ENCODE assay signal across 20 cellular contexts in the genomic region with DNA sequence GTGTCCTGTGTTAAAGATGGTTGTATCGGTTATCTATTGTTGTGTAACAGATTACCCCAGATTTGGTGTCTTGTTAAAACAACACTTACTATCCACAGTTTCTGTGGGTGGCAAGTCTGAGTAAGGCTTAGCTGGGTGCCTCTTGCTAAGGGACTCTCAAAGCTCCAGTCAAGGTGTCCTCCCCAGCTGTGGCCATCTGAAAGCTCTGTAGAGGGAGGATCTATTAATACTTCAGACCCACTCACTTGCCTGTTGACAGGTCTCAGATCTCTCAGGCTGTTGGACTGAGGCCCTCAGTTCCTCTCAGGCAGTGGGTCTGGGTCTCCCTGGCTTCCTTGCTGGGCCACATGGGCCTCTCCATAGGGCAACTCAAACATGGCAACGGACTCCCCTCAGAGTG. TPM values are rescaled to one million over a fixed set of nuclear protein-coding genes. Genes with fewer than 3 reads are reported as not detected.
DNase-seq lines count a peak whose midpoint lies in the region; ATAC-seq and TF ChIP-seq lines count a peak whose summit lies in the region.
"Had no signal": no experiment of that assay in that cellular context is flagged by ENCODE, and none has a peak within 500 bp of the region (broad histone marks: within the 10 kb centered on the region; RNA-seq: fewer than 3 reads in every experiment).

No MANE protein-coding gene starts in this region.

- dilution Hi-C loops in IMR-90 (cut with HindIII; ENCODE audit: low sequenced_read_pairs, unreplicated experiment): no loop called here

- in situ Hi-C loops in IMR-90 (cut with MboI; ENCODE audit: low sequenced_read_pairs): no loop called here

- WGBS in IMR-90 (ENCODE audit: extremely low coverage in 2 of 2, insufficient read length in 1 of 2), 2 experiments: no CpG with 5 or more reads among the region's 2 CpGs

- no peak overlapping the region for H3K4me2 ChIP-seq in IMR-90 (ENCODE audit: low read depth, low read length)

- POLR2A ChIA-PET in IMR-90 (lab: Charles Lee; ENCODE audit: unreplicated experiment): no interaction called here

- H2AFZ ChIP-seq in IMR-90 (replicated peaks; ENCODE audit: low read length, poor library complexity): no peak overlapping the region

- no peak for TF ChIP-seq CTCF in IMR-90 (conservative IDR thresholded peaks at IDR 0.05; ENCODE audit: low read depth, low read length)

- H2AK9ac ChIP-seq in IMR-90 (replicated peaks; ENCODE audit: low read depth, low read length, poor library complexity): no peak overlapping the region

- intact Hi-C loops in IMR-90 (cut with micrococcal nuclease): no loop called here

- peaks cover 20% of the 10 kb centered on the region for H3K36me3 ChIP-seq in IMR-90 (ENCODE audit: control insufficient read depth, insufficient read depth, low read length)
- H3K36me3 ChIP-seq: brain microvascular endothelial cell had no signal

- no peak for TF ChIP-seq RAD21 in IMR-90 (IDR thresholded peaks at IDR 0.05; ENCODE audit: low read length)

- H4K8ac ChIP-seq in IMR-90 (ENCODE audit: low read depth in 2 of 2, low read length in 2 of 2): no peak overlapping the region

- peak overlapping the region; percentile 15; the same call in 1 of the 2 replicates for H3K27ac ChIP-seq in IMR-90 (ENCODE audit: insufficient read depth, low read length)
- H3K27ac ChIP-seq: brain microvascular endothelial cell had no signal

- no peak for ATAC-seq in activated naive CD8-positive, alpha-beta T cell treated with anti-CD3 and anti-CD28 coated beads, Interleukin-2, amount 50 U/mL, for 24 hours
- peak; percentile 69 for ATAC-seq in HG02678 (IDR thresholded peaks at IDR 0.05; ENCODE audit: unreplicated experiment)
- ATAC-seq in IMR-90 (ENCODE audit: low read depth): no peak
- ATAC-seq in stimulated activated naive B cell treated with anti-CD40 and anti-IgM and Interleukin-4, amounts not matched to agents 10 μg/mL and 1 μg/mL and 100 μg/mL, for 72 hours (replicated peaks): peak; percentile 39 to 42
- ATAC-seq: activated CD4-positive, alpha-beta T cell treated with anti-CD3 and anti-CD28 coated beads for 36 hours; T-helper 17 cell had no signal

- H2BK20ac ChIP-seq in IMR-90 (ENCODE audit: low read depth, low read length): no peak overlapping the region

- H3K23ac ChIP-seq in IMR-90 (ENCODE audit: low read depth, low read length): no peak overlapping the region

- H2BK120ac ChIP-seq in IMR-90 (ENCODE audit: low read depth, low read length): no peak overlapping the region

- CTCF ChIA-PET in IMR-90 (lab: Yijun Ruan, JAX): interaction anchor here (1.6 kb wide), 1 partner anchor 11 kb away, joined by 3 read pairs; no protein-coding TSS in a partner anchor

- DNase-seq in activated naive CD8-positive, alpha-beta T cell treated with anti-CD3 and anti-CD28 coated beads, Interleukin-2, amount 50 U/mL, for 24 hours: no peak
- DNase-seq in IMR-90: no peak
- DNase-seq in stimulated activated naive B cell treated with anti-CD40 and anti-IgM and Interleukin-4, amounts not matched to agents 10 μg/mL and 1 μg/mL and 100 μg/mL, for 72 hours: no peak
- no peak for DNase-seq in DMS153 (lab: John Stamatoyannopoulos, UW)
- DNase-seq in immature natural killer cell: no peak
- no peak for DNase-seq in activated CD4-positive, alpha-beta T cell treated with anti-CD3 and anti-CD28 coated beads for 4 hours
- DNase-seq: activated CD4-positive, alpha-beta T cell treated with anti-CD3 and anti-CD28 coated beads for 36 hours; activated naive CD4-positive, alpha-beta T cell treated with anti-CD3 and anti-CD28 coated beads, Interleukin-2, amount 50 U/mL, for 16 hours; brain microvascular endothelial cell; MG63; NCI-H187; NCI-H510A treated with DMSO at 0.1 percent for 48 hours; SHP77; stimulated activated CD4-positive, alpha-beta T cell treated with anti-CD3 and anti-CD28 coated beads, Interleukin-12 subunit alpha, Interleukin-12 subunit beta, amount 100 ng/mL, for 4 hours; T-helper 17 cell had no signal

- no peak overlapping the region for H3K14ac ChIP-seq in IMR-90 (replicated peaks; ENCODE audit: low read depth, low read length)

- peaks cover 38% of the 10 kb centered on the region for H3K4me1 Mint-ChIP-seq in activated naive CD8-positive, alpha-beta T cell (ENCODE audit: low read depth)
- peaks cover 44% of the 10 kb centered on the region for H3K4me1 Mint-ChIP-seq in activated naive CD8-positive, alpha-beta T cell treated with anti-CD3 and anti-CD28 coated beads, Interleukin-2, amount 50 U/mL, for 24 hours
- H3K4me1 Mint-ChIP-seq in stimulated activated naive B cell treated with anti-CD40 and anti-IgM and Interleukin-4, amounts not matched to agents 10 μg/mL and 1 μg/mL and 100 μg/mL, for 72 hours: peaks cover 37 to 94% of the 10 kb centered on the region in 2 donors
- H3K4me1 Mint-ChIP-seq in immature natural killer cell: peaks cover 41 to 75% of the 10 kb centered on the region in 2 donors

- no peak overlapping the region for H3K9ac ChIP-seq in IMR-90 (ENCODE audit: low read depth, low read length)

- H2BK5ac ChIP-seq in IMR-90 (ENCODE audit: low read depth, low read length, poor library complexity, severe bottlenecking): no peak overlapping the region

- no peaks in the 10 kb centered on the region for H3K27me3 ChIP-seq in IMR-90 (ENCODE audit: control insufficient read depth, insufficient read depth, low read length)
- H3K27me3 ChIP-seq: brain microvascular endothelial cell, MG63 had no signal

- peaks cover 29% of the 10 kb centered on the region for H3K36me3 Mint-ChIP-seq in activated naive CD8-positive, alpha-beta T cell
- peaks cover 65% of the 10 kb centered on the region for H3K36me3 Mint-ChIP-seq in activated naive CD8-positive, alpha-beta T cell treated with anti-CD3 and anti-CD28 coated beads, Interleukin-2, amount 50 U/mL, for 24 hours (ENCODE audit: low read depth)
- peaks cover 61 to 92% of the 10 kb centered on the region in 2 donors for H3K36me3 Mint-ChIP-seq in stimulated activated naive B cell treated with anti-CD40 and anti-IgM and Interleukin-4, amounts not matched to agents 10 μg/mL and 1 μg/mL and 100 μg/mL, for 72 hours
- H3K36me3 Mint-ChIP-seq in immature natural killer cell: peaks cover 28 to 37% (median 35%) of the 10 kb centered on the region in 3 donors

- H3K4me3 Mint-ChIP-seq in activated naive CD8-positive, alpha-beta T cell: no peak overlapping the region
- no peak overlapping the region for H3K4me3 Mint-ChIP-seq in activated naive CD8-positive, alpha-beta T cell treated with anti-CD3 and anti-CD28 coated beads, Interleukin-2, amount 50 U/mL, for 24 hours
- H3K4me3 Mint-ChIP-seq in stimulated activated naive B cell treated with anti-CD40 and anti-IgM and Interleukin-4, amounts not matched to agents 10 μg/mL and 1 μg/mL and 100 μg/mL, for 72 hours: no peak overlapping the region
- no peak overlapping the region for H3K4me3 Mint-ChIP-seq in immature natural killer cell
- H3K4me3 Mint-ChIP-seq: activated CD4-positive, alpha-beta T cell treated with anti-CD3 and anti-CD28 coated beads for 36 hours; natural killer cell treated with Interleukin-12 subunit alpha and Interleukin-12 subunit beta and Interleukin-15 and Interleukin-18, amount 100 ng/mL, for 72 hours; stimulated activated naive CD8-positive, alpha-beta T cell treated with anti-CD3 and anti-CD28 coated beads, Interleukin-15, Interleukin-2, amounts not matched to agents 100 ng/mL and 50 ng/mL, for 24 hours; T-helper 17 cell had no signal

- no TSS peak for BruUV-seq in IMR-90 (replicated peaks; lab: Mats Ljungman, UMichigan)

- no peaks in the 10 kb centered on the region for H3K27me3 Mint-ChIP-seq in activated naive CD8-positive, alpha-beta T cell
- H3K27me3 Mint-ChIP-seq in activated naive CD8-positive, alpha-beta T cell treated with anti-CD3 and anti-CD28 coated beads, Interleukin-2, amount 50 U/mL, for 24 hours: no peaks in the 10 kb centered on the region
- no peaks in the 10 kb centered on the region for H3K27me3 Mint-ChIP-seq in stimulated activated naive B cell treated with anti-CD40 and anti-IgM and Interleukin-4, amounts not matched to agents 10 μg/mL and 1 μg/mL and 100 μg/mL, for 72 hours
- peaks cover 0 to 4% (median 0%) of the 10 kb centered on the region in 3 donors for H3K27me3 Mint-ChIP-seq in immature natural killer cell (ENCODE audit: low read depth in 3 of 3)
- H3K27me3 Mint-ChIP-seq: activated CD4-positive, alpha-beta T cell treated with anti-CD3 and anti-CD28 coated beads for 36 hours; natural killer cell treated with Interleukin-12 subunit alpha and Interleukin-12 subunit beta and Interleukin-15 and Interleukin-18, amount 100 ng/mL, for 72 hours; stimulated activated naive CD8-positive, alpha-beta T cell treated with anti-CD3 and anti-CD28 coated beads, Interleukin-15, Interleukin-2, amounts not matched to agents 100 ng/mL and 50 ng/mL, for 24 hours; T-helper 17 cell had no signal

- TF ChIP-seq POLR2A in IMR-90 (IDR thresholded peaks at IDR 0.05; ENCODE audit: low read depth, low read length): no peak

- peaks cover 25 to 91% of the 10 kb centered on the region in 2 experiments; a peak in 3 of 4 replicates for H3K79me1 ChIP-seq in IMR-90 (ENCODE audit: low read depth in 1 of 2, low read length in 2 of 2)

- H3K4me3 ChIP-seq in IMR-90 (ENCODE audit: insufficient read depth, low read depth, low read length): no peak overlapping the region
- H3K4me3 ChIP-seq: lung, MG63 had no signal

- no peak overlapping the region for H4K5ac ChIP-seq in IMR-90 (ENCODE audit: low read depth, low read length)

- no peak overlapping the region for H4K91ac ChIP-seq in IMR-90 (ENCODE audit: insufficient read depth, low read depth, low read length)

- H3K9me3 ChIP-seq in IMR-90 (ENCODE audit: control insufficient read depth, insufficient read depth, low read length): 0 out of 2 replicates have a peak, but pooled peaks cover 4% of the 10 kb centered on the region
- H3K9me3 ChIP-seq: MG63 had no signal

- H3K9me3 Mint-ChIP-seq in activated naive CD8-positive, alpha-beta T cell (ENCODE audit: low read depth): peaks cover 8% of the 10 kb centered on the region
- peaks cover 6% of the 10 kb centered on the region for H3K9me3 Mint-ChIP-seq in activated naive CD8-positive, alpha-beta T cell treated with anti-CD3 and anti-CD28 coated beads, Interleukin-2, amount 50 U/mL, for 24 hours
- peaks cover 6% of the 10 kb centered on the region in 2 donors for H3K9me3 Mint-ChIP-seq in stimulated activated naive B cell treated with anti-CD40 and anti-IgM and Interleukin-4, amounts not matched to agents 10 μg/mL and 1 μg/mL and 100 μg/mL, for 72 hours
- peaks cover 0 to 5% (median under 1%) of the 10 kb centered on the region in 6 donors for H3K9me3 Mint-ChIP-seq in immature natural killer cell

- H3K27ac Mint-ChIP-seq in activated naive CD8-positive, alpha-beta T cell: peak overlapping the region; percentile 22
- no peak overlapping the region for H3K27ac Mint-ChIP-seq in activated naive CD8-positive, alpha-beta T cell treated with anti-CD3 and anti-CD28 coated beads, Interleukin-2, amount 50 U/mL, for 24 hours
- peak overlapping the region; percentile 77 for H3K27ac Mint-ChIP-seq in stimulated activated naive B cell treated with anti-CD40 and anti-IgM and Interleukin-4, amounts not matched to agents 10 μg/mL and 1 μg/mL and 100 μg/mL, for 72 hours
- no peak overlapping the region for H3K27ac Mint-ChIP-seq in immature natural killer cell
- H3K27ac Mint-ChIP-seq: activated CD4-positive, alpha-beta T cell treated with anti-CD3 and anti-CD28 coated beads for 36 hours; stimulated activated naive CD8-positive, alpha-beta T cell treated with anti-CD3 and anti-CD28 coated beads, Interleukin-15, Interleukin-2, amounts not matched to agents 100 ng/mL and 50 ng/mL, for 24 hours had no signal

- H3K4me1 ChIP-seq in IMR-90 (ENCODE audit: control insufficient read depth, insufficient read depth, low read length): peaks cover 22% of the 10 kb centered on the region

- H4K20me1 ChIP-seq in IMR-90 (ENCODE audit: insufficient read depth, low read length): peaks cover 80% of the 10 kb centered on the region

- H3K4ac ChIP-seq in IMR-90 (ENCODE audit: low read depth, low read length): 0 out of 2 replicates have a peak overlapping the region, but pooled peaks have one; percentile 2

- H2AK5ac ChIP-seq in IMR-90 (ENCODE audit: low read depth, low read length): no peak overlapping the region; the same call in 1 of the 2 replicates

- H2BK15ac ChIP-seq in IMR-90 (ENCODE audit: low read depth, low read length): no peak overlapping the region

- peaks cover 18% of the 10 kb centered on the region for H3K9me1 ChIP-seq in IMR-90 (ENCODE audit: insufficient read depth, low read length)

- H3K56ac ChIP-seq in IMR-90 (ENCODE audit: extremely low read depth, insufficient read depth, low read length): no peak overlapping the region

- H3K18ac ChIP-seq in IMR-90 (ENCODE audit: low read depth, low read length): no peak overlapping the region; the same call in 1 of the 2 replicates

RNA-seq across cellular contexts. Expression of gene ARID5B, which starts 19.6 kb away (rescaled TPM):
- total RNA-seq in IMR-90 (2012; rRNA removed): 125 and 140 TPM in 2 replicates
- polyA plus RNA-seq in IMR-90 (2012; rRNA removed): 41.0 and 43.7 TPM in 2 replicates
- polyA plus RNA-seq in IMR-90 (2012; cell fraction: cytosol; rRNA removed): 13.5 and 19.6 TPM in 2 replicates
- 21.1 and 46.7 TPM in 2 replicates for polyA plus RNA-seq in IMR-90 (2012; cell fraction: nucleus; rRNA removed; ENCODE audit: low replicate concordance)
- 10 to 100 TPM; 12.2 to 35.3 (median 22.1) TPM for polyA plus RNA-seq in immature natural killer cell

Comparison
In these comparisons a context has a peak if more than half of its experiments do, and no peak if none do; other contexts are left out.
1. H3K27ac Mint-ChIP-seq: peak in activated naive CD8-positive, alpha-beta T cell (single experiment) and stimulated activated naive B cell treated with anti-CD40 and anti-IgM and Interleukin-4, amounts not matched to agents 10 μg/mL and 1 μg/mL and 100 μg/mL, for 72 hours (single experiment); none in activated naive CD8-positive, alpha-beta T cell treated with anti-CD3 and anti-CD28 coated beads, Interleukin-2, amount 50 U/mL, for 24 hours (single experiment) and immature natural killer cell (0 of 6).
2. ATAC-seq: peak in HG02678 (single experiment) and stimulated activated naive B cell treated with anti-CD40 and anti-IgM and Interleukin-4, amounts not matched to agents 10 μg/mL and 1 μg/mL and 100 μg/mL, for 72 hours (2 of 2); none in activated naive CD8-positive, alpha-beta T cell treated with anti-CD3 and anti-CD28 coated beads, Interleukin-2, amount 50 U/mL, for 24 hours (single experiment) and IMR-90 (single experiment).